Comparison of ENCODE assay signal across 9 cellular contexts in the genomic region with DNA sequence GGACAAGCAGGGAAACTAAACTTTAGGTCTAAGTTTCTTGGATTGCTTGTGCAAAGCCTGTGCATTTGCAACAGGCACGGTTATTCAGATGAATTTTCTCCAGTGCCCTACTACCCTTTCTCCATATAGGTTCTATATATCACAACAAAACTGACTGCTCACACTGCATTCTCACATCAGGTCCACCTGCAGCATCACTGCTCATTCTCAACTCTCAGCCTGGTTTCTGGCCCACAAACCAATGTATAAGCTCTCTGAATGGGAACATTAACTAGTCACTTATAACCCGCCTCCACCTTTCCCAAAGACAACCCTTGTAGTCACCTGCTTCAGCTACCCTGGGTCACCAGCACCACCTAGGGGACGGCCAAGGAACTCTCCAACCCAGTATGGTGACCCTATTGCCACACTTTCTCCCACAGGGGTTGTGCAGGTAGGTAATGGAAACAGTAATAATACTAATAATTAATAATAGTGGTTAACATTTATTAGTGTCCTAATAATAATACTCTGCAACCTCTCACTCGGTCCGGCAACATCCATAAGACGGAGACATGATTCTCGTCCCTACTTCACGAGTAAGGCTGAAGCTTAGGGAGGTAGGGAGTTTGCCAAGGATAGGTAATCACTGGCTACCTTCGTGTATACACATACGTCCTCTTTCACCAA.
DNase-seq lines count a peak whose midpoint lies in the region; ATAC-seq, FAIRE-seq and TF ChIP-seq lines count a peak whose summit lies in the region.
"Had no signal": no experiment of that assay in that cellular context is flagged by ENCODE, and none has a peak within 500 bp of the region (broad histone marks: within the 10 kb centered on the region; RNA-seq: fewer than 3 reads in every experiment).

No MANE protein-coding gene starts in this region.

- no peak overlapping the region for H2AFZ ChIP-seq in Loucy (ENCODE audit: low read length)

- peaks cover 4% of the 10 kb centered on the region for H3K4me1 Mint-ChIP-seq in Caco-2 (ENCODE audit: low read depth, unreplicated experiment)
- no peaks in the 10 kb centered on the region for H3K4me1 Mint-ChIP-seq in WTC11
- peaks cover 32 to 34% of the 10 kb centered on the region in 2 donors for H3K4me1 Mint-ChIP-seq in natural killer cell treated with Interleukin-12 subunit alpha and Interleukin-12 subunit beta and Interleukin-15 and Interleukin-18, amount 100 ng/mL, for 72 hours (ENCODE audit: low read depth in 2 of 2)

- FAIRE-seq in frontal cortex (lab: Jason Lieb, UNC): no peak

- no peaks in the 10 kb centered on the region for H3K9me3 Mint-ChIP-seq in Caco-2 (ENCODE audit: unreplicated experiment)
- no peaks in the 10 kb centered on the region for H3K9me3 Mint-ChIP-seq in WTC11
- H3K9me3 Mint-ChIP-seq in natural killer cell treated with Interleukin-12 subunit alpha and Interleukin-12 subunit beta and Interleukin-15 and Interleukin-18, amount 100 ng/mL, for 72 hours: no peaks in the 10 kb centered on the region

- intact Hi-C loops in Caco-2 (cut with micrococcal nuclease; ENCODE audit: unreplicated experiment): loop anchor here (1.0 kb wide), 1 partner anchor 121 kb away; no protein-coding TSS in a partner anchor

- no peaks in the 10 kb centered on the region for H4K20me1 ChIP-seq in Loucy (ENCODE audit: insufficient read depth, low read length, poor library complexity, severe bottlenecking)

- TF ChIP-seq CTCF in Caco-2 (IDR thresholded peaks at IDR 0.05; ENCODE audit: insufficient read depth in 1 of 2, low read depth in 1 of 2, low read length in 1 of 2, severe bottlenecking in 1 of 2, unreplicated experiment in 1 of 2) (peak; percentile 80 to 86), Loucy (conservative IDR thresholded peaks at IDR 0.05; ENCODE audit: low read length) (peak; percentile 86), WTC11 (IDR thresholded peaks at IDR 0.05) (peak; percentile 67), choroid plexus epithelial cell (conservative IDR thresholded peaks at IDR 0.05; ENCODE audit: low read depth, low read length) (peak; percentile 81)

- peak; percentile 82 for ATAC-seq in GM19463 (IDR thresholded peaks at IDR 0.05; ENCODE audit: unreplicated experiment)
- peak; percentile 97 for ATAC-seq in WTC11
- ATAC-seq in natural killer cell treated with Interleukin-12 subunit alpha and Interleukin-12 subunit beta and Interleukin-15 and Interleukin-18, amount 100 ng/mL, for 72 hours: peak; percentile 48 to 60

- H3K79me2 ChIP-seq in Loucy (ENCODE audit: insufficient read depth, low read length): no peaks in the 10 kb centered on the region

- H3F3A ChIP-seq in Loucy (ENCODE audit: low read depth): no peaks in the 10 kb centered on the region; the same call in 1 of the 2 replicates

- CTCF ChIA-PET in Caco-2 (lab: Charles Lee): interaction anchor here (0.6 to 1.8 kb wide), 7 partner anchors 19 to 943 kb away, joined by 3 to 8 read pairs (median 6); no protein-coding TSS in a partner anchor
- CTCF ChIA-PET in WTC11 (lab: Charles Lee): interaction anchor here (0.5 to 2.4 kb wide), 40 partner anchors 9 to 385 kb away, joined by 3 to 31 read pairs (median 4); a partner anchor contains a TSS

- no peak overlapping the region for H3K9ac ChIP-seq in Loucy (ENCODE audit: low read depth, low read length, poor library complexity, severe bottlenecking)

- no peaks in the 10 kb centered on the region for H3K9me2 ChIP-seq in Loucy (replicated peaks; ENCODE audit: low read depth, low read length)

- H3K4me3 Mint-ChIP-seq in Caco-2 (ENCODE audit: unreplicated experiment) (no peak overlapping the region), WTC11 (no peak overlapping the region)
- no peak overlapping the region for H3K4me3 Mint-ChIP-seq in natural killer cell treated with Interleukin-12 subunit alpha and Interleukin-12 subunit beta and Interleukin-15 and Interleukin-18, amount 100 ng/mL, for 72 hours

- H3K27me3 Mint-ChIP-seq in Caco-2 (ENCODE audit: insufficient read depth, unreplicated experiment) (no peaks in the 10 kb centered on the region), WTC11 (ENCODE audit: low read depth) (no peaks in the 10 kb centered on the region)
- H3K27me3 Mint-ChIP-seq in natural killer cell treated with Interleukin-12 subunit alpha and Interleukin-12 subunit beta and Interleukin-15 and Interleukin-18, amount 100 ng/mL, for 72 hours: no peaks in the 10 kb centered on the region

- no TSS peak for BruUV-seq in Caco-2 (replicated peaks; lab: Mats Ljungman, UMichigan)

- H3K4me3 ChIP-seq in Caco-2 (ENCODE audit: low read depth, low read length): no peak overlapping the region
- no peak overlapping the region for H3K4me3 ChIP-seq in Loucy (ENCODE audit: low read length, poor library complexity, severe bottlenecking)
- H3K4me3 ChIP-seq in choroid plexus epithelial cell (ENCODE audit: low read depth, low read length): no peak overlapping the region
- H3K4me3 ChIP-seq: SJSA1 had no signal

- H3K4me2 ChIP-seq in Loucy (ENCODE audit: low read depth, low read length, poor library complexity, severe bottlenecking): no peak overlapping the region

- H3K27me3 ChIP-seq in Caco-2 (replicated peaks; ENCODE audit: control insufficient read depth, insufficient read depth, low read length): no peaks in the 10 kb centered on the region
- no peaks in the 10 kb centered on the region for H3K27me3 ChIP-seq in Loucy (ENCODE audit: insufficient read depth, low read length, poor library complexity, severe bottlenecking)
- H3K27me3 ChIP-seq: SJSA1 had no signal

- DNase-seq in Caco-2 (peak; percentile 61 to 82), WTC11 (ENCODE audit: low spot score) (peak; percentile 84), choroid plexus epithelial cell (ENCODE audit: low read depth) (peak; percentile 44), frontal cortex (ENCODE audit: low spot score in 2 of 2) (no peak), C1 segment of cervical spinal cord (lab: John Stamatoyannopoulos, UW) (no peak)
- DNase-seq in natural killer cell treated with Interleukin-12 subunit alpha and Interleukin-12 subunit beta and Interleukin-15 and Interleukin-18, amount 100 ng/mL, for 72 hours (ENCODE audit: low spot score): no peak

- H3K27ac Mint-ChIP-seq in Caco-2 (ENCODE audit: unreplicated experiment): no peak overlapping the region
- no peak overlapping the region; the same call in 1 of the 2 replicates for H3K27ac Mint-ChIP-seq in WTC11
- peak overlapping the region in 1 of 2 donors; percentile 64 for H3K27ac Mint-ChIP-seq in natural killer cell treated with Interleukin-12 subunit alpha and Interleukin-12 subunit beta and Interleukin-15 and Interleukin-18, amount 100 ng/mL, for 72 hours

- H3K36me3 Mint-ChIP-seq in Caco-2 (ENCODE audit: insufficient read depth, unreplicated experiment) (peaks cover 7% of the 10 kb centered on the region), WTC11 (no peaks in the 10 kb centered on the region; the same call in 1 of the 2 replicates)
- peaks cover 38% of the 10 kb centered on the region for H3K36me3 Mint-ChIP-seq in natural killer cell treated with Interleukin-12 subunit alpha and Interleukin-12 subunit beta and Interleukin-15 and Interleukin-18, amount 100 ng/mL, for 72 hours

- H3K36me3 ChIP-seq in Caco-2 (ENCODE audit: control insufficient read depth, insufficient read depth, low read length) (0 out of 2 replicates have a peak, but pooled peaks cover 2% of the 10 kb centered on the region), Loucy (ENCODE audit: insufficient read depth, low read length) (peaks cover 9% of the 10 kb centered on the region; the same call in 1 of the 2 replicates)

- POLR2A ChIA-PET in Caco-2 (lab: Charles Lee) (no interaction called here), WTC11 (lab: Charles Lee) (no interaction called here)

- H3K9me3 ChIP-seq in Caco-2: no peaks in the 10 kb centered on the region
- no peaks in the 10 kb centered on the region for H3K9me3 ChIP-seq in Loucy (ENCODE audit: insufficient read depth, low read depth, low read length)
- H3K9me3 ChIP-seq: SJSA1 had no signal

- H3K4me1 ChIP-seq in Caco-2 (no peaks in the 10 kb centered on the region), Loucy (ENCODE audit: insufficient read depth, low read length, poor library complexity, severe bottlenecking) (peaks cover 23% of the 10 kb centered on the region)
- H3K4me1 ChIP-seq: SJSA1 had no signal

TF ChIP-seq in WTC11, 78 proteins besides CTCF, POLR2A, EP300 and RAD21 (continues in another document):
- TF ChIP-seq, protein P1, sequence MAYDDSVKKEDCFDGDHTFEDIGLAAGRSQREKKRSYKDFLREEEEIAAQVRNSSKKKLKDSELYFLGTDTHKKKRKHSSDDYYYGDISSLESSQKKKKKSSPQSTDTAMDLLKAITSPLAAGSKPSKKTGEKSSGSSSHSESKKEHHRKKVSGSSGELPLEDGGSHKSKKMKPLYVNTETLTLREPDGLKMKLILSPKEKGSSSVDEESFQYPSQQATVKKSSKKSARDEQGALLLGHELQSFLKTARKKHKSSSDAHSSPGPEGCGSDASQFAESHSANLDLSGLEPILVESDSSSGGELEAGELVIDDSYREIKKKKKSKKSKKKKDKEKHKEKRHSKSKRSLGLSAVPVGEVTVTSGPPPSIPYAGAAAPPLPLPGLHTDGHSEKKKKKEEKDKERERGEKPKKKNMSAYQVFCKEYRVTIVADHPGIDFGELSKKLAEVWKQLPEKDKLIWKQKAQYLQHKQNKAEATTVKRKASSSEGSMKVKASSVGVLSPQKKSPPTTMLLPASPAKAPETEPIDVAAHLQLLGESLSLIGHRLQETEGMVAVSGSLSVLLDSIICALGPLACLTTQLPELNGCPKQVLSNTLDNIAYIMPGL (CRISPR knock-in tag; IDR thresholded peaks at IDR 0.05): no peak
- no peak for TF ChIP-seq NFATC4 (CRISPR knock-in tag; IDR thresholded peaks at IDR 0.05)
- no peak for TF ChIP-seq ZNF317 (CRISPR knock-in tag; IDR thresholded peaks at IDR 0.05; ENCODE audit: borderline replicate concordance, low read depth)
- TF ChIP-seq ZNF219 (CRISPR knock-in tag; IDR thresholded peaks at IDR 0.05; ENCODE audit: borderline replicate concordance): no peak
- TF ChIP-seq FOXJ3 (CRISPR knock-in tag; IDR thresholded peaks at IDR 0.05; ENCODE audit: borderline replicate concordance): no peak
- TF ChIP-seq, protein P2, sequence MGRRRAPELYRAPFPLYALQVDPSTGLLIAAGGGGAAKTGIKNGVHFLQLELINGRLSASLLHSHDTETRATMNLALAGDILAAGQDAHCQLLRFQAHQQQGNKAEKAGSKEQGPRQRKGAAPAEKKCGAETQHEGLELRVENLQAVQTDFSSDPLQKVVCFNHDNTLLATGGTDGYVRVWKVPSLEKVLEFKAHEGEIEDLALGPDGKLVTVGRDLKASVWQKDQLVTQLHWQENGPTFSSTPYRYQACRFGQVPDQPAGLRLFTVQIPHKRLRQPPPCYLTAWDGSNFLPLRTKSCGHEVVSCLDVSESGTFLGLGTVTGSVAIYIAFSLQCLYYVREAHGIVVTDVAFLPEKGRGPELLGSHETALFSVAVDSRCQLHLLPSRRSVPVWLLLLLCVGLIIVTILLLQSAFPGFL (CRISPR knock-in tag; IDR thresholded peaks at IDR 0.05; ENCODE audit: borderline replicate concordance): no peak
- TF ChIP-seq RORB (CRISPR knock-in tag; IDR thresholded peaks at IDR 0.05): no peak

Comparison
In these comparisons a context has a peak if more than half of its experiments do, and no peak if none do; other contexts are left out.
1. DNase-seq: peak in Caco-2 (2 of 2), WTC11 (single experiment) and choroid plexus epithelial cell (single experiment); none in natural killer cell treated with Interleukin-12 subunit alpha and Interleukin-12 subunit beta and Interleukin-15 and Interleukin-18, amount 100 ng/mL, for 72 hours (single experiment), frontal cortex (0 of 2) and C1 segment of cervical spinal cord (0 of 14).
2. Peak in every context shown above with its lines, with median percentiles within 50 percentile points of each other: CTCF ChIP-seq and ATAC-seq.